ENCODE assay signal across 8 cellular contexts in the genomic region with DNA sequence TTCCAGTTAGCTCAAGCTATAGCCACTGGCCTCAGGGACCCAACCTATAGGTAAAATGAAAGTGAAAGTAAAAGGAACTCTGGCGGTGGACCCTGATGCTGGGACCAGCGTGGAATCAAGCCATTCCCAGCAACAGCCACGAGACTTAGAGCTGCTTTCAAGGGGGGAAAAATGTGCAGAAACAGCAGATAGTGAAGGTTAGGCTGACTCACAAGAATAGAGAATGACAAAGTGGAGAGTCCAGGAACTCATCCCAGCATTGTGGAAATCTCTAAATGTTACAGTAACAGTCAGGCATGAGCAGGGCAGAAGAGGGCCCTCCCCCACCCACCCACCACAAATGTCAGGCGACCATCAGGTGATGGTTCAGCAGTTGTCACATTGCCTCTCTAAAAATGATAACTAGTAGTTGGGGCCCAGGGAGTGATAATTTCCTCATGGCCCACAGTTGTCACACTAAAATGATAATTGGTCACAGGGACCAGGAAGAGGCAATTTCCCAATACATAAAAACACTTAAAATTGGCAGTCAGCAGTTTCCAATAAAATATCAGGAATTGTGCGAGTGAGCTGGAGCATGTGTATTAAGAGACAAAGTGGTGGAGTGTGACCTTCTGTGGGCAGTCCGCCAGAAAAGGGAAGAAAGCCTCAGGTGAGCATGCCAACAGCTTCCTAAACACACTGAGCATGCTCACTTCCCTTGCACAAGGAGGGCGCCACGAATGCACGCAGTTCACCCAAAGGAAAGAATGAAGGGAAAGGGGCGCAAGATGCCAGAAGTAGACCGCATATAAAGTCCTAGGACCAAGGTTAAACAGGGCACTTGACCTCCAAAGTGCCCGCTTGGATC.
A peak's percentile ranks its signal among the peaks of the same experiment; 100 is the strongest.
DNase-seq lines count a peak whose midpoint lies in the region; ATAC-seq and TF ChIP-seq lines count a peak whose summit lies in the region.

No MANE protein-coding gene starts in this region.

- H3K9me3 ChIP-seq in MM.1S (replicated peaks; ENCODE audit: insufficient read depth, low read length) (no peaks in the 10 kb centered on the region), adipocyte (ENCODE audit: control insufficient read depth, low read length) (no peaks in the 10 kb centered on the region)

- peak overlapping the region; percentile 55 for H3K4me3 ChIP-seq in MM.1S (ENCODE audit: low read length)
- H3K4me3 ChIP-seq in adipocyte (ENCODE audit: low read length) = peak overlapping the region; percentile 72

- H3K9me3 Mint-ChIP-seq in memory B cell = peaks cover 2% of the 10 kb centered on the region

- no peaks in the 10 kb centered on the region for H3F3A ChIP-seq in MM.1S (ENCODE audit: insufficient read depth, low read length)

- H3K9me2 ChIP-seq in MM.1S (replicated peaks; ENCODE audit: insufficient read depth, low read length) = no peaks in the 10 kb centered on the region

- H3K27ac ChIP-seq in MM.1S (ENCODE audit: low read length) = no peak overlapping the region

- H2AFZ ChIP-seq in MM.1S (ENCODE audit: low read length) = peak overlapping the region; percentile 85

- ATAC-seq in memory B cell (ENCODE audit: low read depth) = no peak
- no peak for ATAC-seq in HG03460 (IDR thresholded peaks at IDR 0.05; ENCODE audit: unreplicated experiment)
- no peak for ATAC-seq in GM18505 (IDR thresholded peaks at IDR 0.05; ENCODE audit: unreplicated experiment)

- H3K36me3 ChIP-seq in MM.1S (replicated peaks; ENCODE audit: insufficient read depth, low read length) = no peaks in the 10 kb centered on the region
- no peaks in the 10 kb centered on the region for H3K36me3 ChIP-seq in adipocyte (ENCODE audit: control insufficient read depth, insufficient read depth, low read length, severe bottlenecking)

- peak overlapping the region; percentile 56 for H3K4me2 ChIP-seq in MM.1S (ENCODE audit: low read depth, low read length)

- H3K4me1 Mint-ChIP-seq in memory B cell = peaks cover 31% of the 10 kb centered on the region

- H3K79me2 ChIP-seq in MM.1S (ENCODE audit: low read length) = no peaks in the 10 kb centered on the region

- no peaks in the 10 kb centered on the region for H3K36me3 Mint-ChIP-seq in memory B cell

- no peak overlapping the region for H3K27ac Mint-ChIP-seq in memory B cell

- H3K4me3 Mint-ChIP-seq in memory B cell = peak overlapping the region; percentile 79

- DNase-seq in NCI-H345 (lab: John Stamatoyannopoulos, UW) = peak; percentile 30
- DNase-seq in NCI-H345 treated with DMSO at 0.1 percent for 48 hours (lab: John Stamatoyannopoulos, UW; ENCODE audit: unreplicated experiment) = no peak
- peak; percentile 59 for DNase-seq in MM.1S
- DNase-seq in adipocyte (ENCODE audit: low read depth) = peak; percentile 14
- no peak for DNase-seq in memory B cell (ENCODE audit: low spot score in 2 of 2)
- DNase-seq in hippocampal formation (lab: John Stamatoyannopoulos, UW) = no peak

- no peaks in the 10 kb centered on the region for H4K20me1 ChIP-seq in MM.1S (ENCODE audit: insufficient read depth, low read length)

- TF ChIP-seq POLR2A in GM18505 (IDR thresholded peaks at IDR 0.05; ENCODE audit: borderline replicate concordance, extremely low read depth, insufficient read depth, insufficient read length) = no peak

- no peaks in the 10 kb centered on the region for H3K27me3 Mint-ChIP-seq in memory B cell

- H3K9ac ChIP-seq in MM.1S (ENCODE audit: low read length) (peak overlapping the region; percentile 18; the same call in 1 of the 2 replicates), adipocyte (ENCODE audit: low read length) (peak overlapping the region; percentile 65)

- H3K27me3 ChIP-seq in MM.1S (replicated peaks; ENCODE audit: insufficient read depth, low read length) = no peaks in the 10 kb centered on the region
- no peaks in the 10 kb centered on the region for H3K27me3 ChIP-seq in adipocyte (replicated peaks; ENCODE audit: control insufficient read depth, insufficient read depth, low read length)

- H3K4me1 ChIP-seq in MM.1S (ENCODE audit: low read length) (no peaks in the 10 kb centered on the region), adipocyte (ENCODE audit: control insufficient read depth, insufficient read depth, low read length) (peaks cover 26% of the 10 kb centered on the region)

- no peak for TF ChIP-seq CTCF in MM.1S (IDR thresholded peaks at IDR 0.05; ENCODE audit: low read length)

Comparison
In these comparisons a context has a peak if more than half of its experiments do, and no peak if none do; other contexts are left out.
1. DNase-seq: peak in NCI-H345 (single experiment), MM.1S (single experiment) and adipocyte (single experiment); none in NCI-H345 treated with DMSO at 0.1 percent for 48 hours (single experiment), memory B cell (0 of 2) and hippocampal formation (0 of 2).